In genomic region chr12:84638811-84639368, GRCh38 we compare ENCODE assay signal across 21 cellular contexts.
DNase-seq lines count a peak whose midpoint lies in the region; ATAC-seq and TF ChIP-seq lines count a peak whose summit lies in the region.
"Had no signal": no experiment of that assay in that cellular context is flagged by ENCODE, and none has a peak within 500 bp of the region (broad histone marks: within the 10 kb centered on the region; RNA-seq: fewer than 3 reads in every experiment).

No MANE protein-coding gene starts in this region.

- H3K4me3 Mint-ChIP-seq in MCF 10A (ENCODE audit: unreplicated experiment) (no peak overlapping the region), type B pancreatic cell (peak overlapping the region; percentile 20)
- H3K4me3 Mint-ChIP-seq: CD4-positive, CD25-positive, alpha-beta regulatory T cell had no signal

- H3K4me3 ChIP-seq in breast epithelium (no peak overlapping the region), adrenal gland (no peak overlapping the region)
- H3K4me3 ChIP-seq: HAP-1, right lobe of liver, vagina had no signal

- H3K9me3 ChIP-seq in breast epithelium (no peaks in the 10 kb centered on the region), adrenal gland (replicated peaks in 1 of 3) (no peaks in the 10 kb centered on the region)
- H3K9me3 ChIP-seq: HAP-1, right lobe of liver, vagina had no signal

- peak; percentile 91 for ATAC-seq in foreskin keratinocyte
- no peak for ATAC-seq in HG03039 (IDR thresholded peaks at IDR 0.05; ENCODE audit: unreplicated experiment)
- ATAC-seq: activated CD4-positive, CD25-positive, alpha-beta regulatory T cell treated with anti-CD3 and anti-CD28 coated beads, Interleukin-2, amount 50 U/mL, for 24 hours; right lobe of liver had no signal

- 51 to 70% (median 67%) methylated on average over 2 of the region's 2 CpGs for WGBS in adrenal gland, 4 donors

- H3K36me3 ChIP-seq in breast epithelium = peaks cover 3% of the 10 kb centered on the region
- H3K36me3 ChIP-seq in adrenal gland (replicated peaks in 1 of 2) = no peaks in the 10 kb centered on the region
- H3K36me3 ChIP-seq: HAP-1, right lobe of liver, vagina had no signal

- H3K27me3 Mint-ChIP-seq in MCF 10A (ENCODE audit: insufficient read depth, unreplicated experiment) (no peaks in the 10 kb centered on the region), type B pancreatic cell (no peaks in the 10 kb centered on the region)
- H3K27me3 Mint-ChIP-seq: CD4-positive, CD25-positive, alpha-beta regulatory T cell had no signal

- H3K36me3 Mint-ChIP-seq in MCF 10A (ENCODE audit: insufficient read depth, unreplicated experiment) (no peaks in the 10 kb centered on the region), type B pancreatic cell (no peaks in the 10 kb centered on the region)
- H3K36me3 Mint-ChIP-seq: CD4-positive, CD25-positive, alpha-beta regulatory T cell had no signal

- no peaks in the 10 kb centered on the region for H3K9me3 Mint-ChIP-seq in MCF 10A (ENCODE audit: unreplicated experiment)
- no peaks in the 10 kb centered on the region for H3K9me3 Mint-ChIP-seq in type B pancreatic cell

- H3K4me1 ChIP-seq in breast epithelium (no peaks in the 10 kb centered on the region), foreskin keratinocyte (no peaks in the 10 kb centered on the region), adrenal gland (replicated peaks in 1 of 2) (no peaks in the 10 kb centered on the region)
- H3K4me1 ChIP-seq: right lobe of liver, vagina had no signal

- POLR2A ChIA-PET in MCF 10A (lab: Yijun Ruan, JAX) = interaction anchor here (0.8 kb wide), 1 partner anchor 10 kb away, joined by 3 read pairs; no protein-coding TSS in a partner anchor

- BruUV-seq in MCF 10A (replicated peaks; lab: Mats Ljungman, UMichigan) = no TSS peak

- H3K27me3 ChIP-seq in breast epithelium = no peaks in the 10 kb centered on the region
- H3K27me3 ChIP-seq in foreskin keratinocyte = no peaks in the 10 kb centered on the region
- H3K27me3 ChIP-seq in adrenal gland = no peaks in the 10 kb centered on the region
- H3K27me3 ChIP-seq: right lobe of liver, vagina had no signal

- H3K27ac Mint-ChIP-seq in MCF 10A (ENCODE audit: low read depth, unreplicated experiment) (peak overlapping the region; percentile 78), type B pancreatic cell (no peak overlapping the region)
- H3K27ac Mint-ChIP-seq: CD4-positive, CD25-positive, alpha-beta regulatory T cell had no signal

- H3K27ac ChIP-seq in breast epithelium = no peak overlapping the region
- H3K27ac ChIP-seq in foreskin keratinocyte = no peak overlapping the region
- H3K27ac ChIP-seq in adrenal gland = no peak overlapping the region
- H3K27ac ChIP-seq: right lobe of liver, vagina had no signal

- CTCF ChIA-PET in MCF 10A (lab: Yijun Ruan, JAX) = no interaction called here

- intact Hi-C loops in MCF 10A (cut with micrococcal nuclease) = no loop called here
- intact Hi-C loops in breast epithelium (cut with DNase I; ENCODE audit: low total_unique reads) = no loop called here
- intact Hi-C loops in adrenal gland (cut with DNase I) = no loop called here

- TF ChIP-seq POLR2A in breast epithelium (IDR thresholded peaks at IDR 0.05) (no peak), adrenal gland (IDR thresholded peaks at IDR 0.05) (no peak)

- peaks cover 11% of the 10 kb centered on the region for H3K4me1 Mint-ChIP-seq in MCF 10A (ENCODE audit: insufficient read depth, unreplicated experiment)
- H3K4me1 Mint-ChIP-seq in type B pancreatic cell (ENCODE audit: unreplicated experiment) = peaks cover 10% of the 10 kb centered on the region
- H3K4me1 Mint-ChIP-seq: CD4-positive, CD25-positive, alpha-beta regulatory T cell had no signal

- DNase-seq in MCF 10A (ENCODE audit: unreplicated experiment) (no peak), breast epithelium (ENCODE audit: low spot score in 2 of 2) (no peak), amniotic epithelial cell (ENCODE audit: low read depth) (peak; percentile 47), foreskin keratinocyte (peak; percentile 36 to 68), type B pancreatic cell (ENCODE audit: extremely low spot score, unreplicated experiment) (no peak), adrenal gland (no peak), NCI-H510A (lab: John Stamatoyannopoulos, UW) (no peak)
- DNase-seq: activated CD8-positive, alpha-beta memory T cell treated with anti-CD3 and anti-CD28 coated beads, Interleukin-2, amount 50 U/mL, for 4 hours; activated gamma-delta T cell treated with Interleukin-2 at 50 U/mL for 16 hours; CD4-positive, CD25-positive, alpha-beta regulatory T cell; DMS79; Karpas-422; NCI-H1417 treated with DMSO at 0.1 percent for 48 hours; NCI-H446; right lobe of liver; SHP77; stimulated activated CD4-positive, alpha-beta T cell treated with anti-CD3 and anti-CD28 coated beads, Interleukin-1b, Interleukin-23, amount 100 ng/mL, for 48 hours had no signal

- TF ChIP-seq CTCF in MCF 10A (IDR thresholded peaks at IDR 0.05; ENCODE audit: unreplicated experiment) (no peak), breast epithelium (IDR thresholded peaks at IDR 0.05) (no peak), foreskin keratinocyte (conservative IDR thresholded peaks at IDR 0.05) (no peak), type B pancreatic cell (conservative IDR thresholded peaks at IDR 0.05) (no peak), adrenal gland (IDR thresholded peaks at IDR 0.05) (no peak)

Comparison
In these comparisons a context has a peak if more than half of its experiments do, and no peak if none do; other contexts are left out.
1. DNase-seq: peak in amniotic epithelial cell (single experiment) and foreskin keratinocyte (2 of 2); none in MCF 10A (single experiment), breast epithelium (0 of 2), type B pancreatic cell (single experiment), adrenal gland (0 of 7) and NCI-H510A (single experiment).